In genomic region chr1:224562881-224563280, GRCh38 we compare ENCODE assay signal across 1 cellular context. TPM values are rescaled to one million over a fixed set of nuclear protein-coding genes. Genes with fewer than 3 reads are reported as not detected.
"Had no signal": no experiment of that assay in that cellular context is flagged by ENCODE, and none has a peak within 500 bp of the region (broad histone marks: within the 10 kb centered on the region; RNA-seq: fewer than 3 reads in every experiment).

No MANE protein-coding gene starts in this region.

RNA-seq across cellular contexts. Expression of gene CNIH3, which starts 53.2 kb away (rescaled TPM):
- total RNA-seq: Peyer's patch had no signal
